Comparison of ENCODE assay signal across 1 cellular context in the genomic region with DNA sequence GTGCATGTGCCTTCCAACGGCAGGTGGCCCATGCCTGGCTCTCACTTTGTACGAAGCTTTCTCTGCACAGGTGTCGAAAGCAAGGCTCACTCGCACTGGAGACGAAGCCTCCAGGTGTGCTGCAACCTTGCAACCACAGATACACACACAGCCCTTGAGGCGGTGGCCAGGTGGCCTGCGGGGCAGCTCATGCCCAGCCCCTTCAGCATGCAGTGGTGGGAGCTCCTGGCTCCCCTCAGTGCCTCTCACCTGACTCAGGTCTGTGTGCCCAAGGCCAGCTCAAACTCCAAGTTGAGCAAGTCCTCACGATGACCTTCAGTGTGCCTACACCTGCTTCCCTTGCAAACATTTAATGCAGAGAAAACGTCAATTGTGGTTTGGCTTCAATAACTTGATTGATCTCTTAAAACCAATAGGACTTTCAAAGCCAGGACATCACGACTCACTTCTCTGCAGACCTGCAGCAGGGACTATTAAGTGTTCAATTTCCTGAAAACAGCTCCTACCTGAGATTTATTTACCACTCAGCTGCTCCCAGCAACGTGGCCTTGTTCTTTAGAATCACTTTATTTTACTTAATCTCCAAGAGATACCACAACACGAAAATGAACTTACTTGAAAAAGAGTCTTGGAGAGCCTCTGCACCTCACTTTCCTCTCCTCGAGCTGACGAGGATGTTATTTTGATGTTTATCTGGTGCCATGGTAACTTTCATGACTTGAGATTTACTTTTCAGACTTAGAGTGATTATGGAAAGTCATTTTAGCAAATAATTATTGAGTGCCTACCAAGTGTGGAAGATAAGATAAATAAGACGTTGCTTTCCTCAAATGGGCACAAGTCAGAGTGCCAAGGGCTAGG.
TF ChIP-seq lines count a peak whose summit lies in the region.

No MANE protein-coding gene starts in this region.

TF ChIP-seq in HepG2, 621 proteins besides CTCF, POLR2A, EP300 and RAD21 (continued from another document and continues in another):
- TF ChIP-seq ZNF687 (CRISPR knock-in tag; IDR thresholded peaks at IDR 0.05) (peak; percentile 100), FOXC1 (CRISPR knock-in tag; IDR thresholded peaks at IDR 0.05; ENCODE audit: borderline replicate concordance) (peak; percentile 98), CENPX (CRISPR knock-in tag; IDR thresholded peaks at IDR 0.05) (no peak), ZMAT5 (CRISPR knock-in tag; IDR thresholded peaks at IDR 0.05; ENCODE audit: borderline replicate concordance, low read depth) (no peak), YY1 (IDR thresholded peaks at IDR 0.05; ENCODE audit: insufficient read depth, insufficient replicate concordance, low read depth, low read length) (no peak), U2AF1 (optimal IDR thresholded peaks at IDR 0.05; ENCODE audit: low read depth, low read length) (no peak), ZNF343 (CRISPR knock-in tag; IDR thresholded peaks at IDR 0.05) (no peak; the same call in 1 of the 2 replicates), KLF16 (CRISPR knock-in tag; IDR thresholded peaks at IDR 0.05) (peak in 1 of 2 experiments; percentile 96; a peak in 2 of 4 replicates), ZNF260 (CRISPR knock-in tag; IDR thresholded peaks at IDR 0.05; ENCODE audit: borderline replicate concordance, low read depth) (no peak), ELF4 (CRISPR knock-in tag; IDR thresholded peaks at IDR 0.05; ENCODE audit: borderline replicate concordance) (no peak; the same call in 1 of the 2 replicates), ZNF724P (CRISPR knock-in tag; IDR thresholded peaks at IDR 0.05; ENCODE audit: borderline replicate concordance) (peak; percentile 81; the same call in 1 of the 2 replicates), ZNF337 (CRISPR knock-in tag; IDR thresholded peaks at IDR 0.05; ENCODE audit: borderline replicate concordance, low read depth) (0 out of 2 replicates have a peak, but pooled peaks have one; percentile 5), ELF1 (CRISPR knock-in tag; IDR thresholded peaks at IDR 0.05) (peak; percentile 65), RFX5 (IDR thresholded peaks at IDR 0.05; ENCODE audit: low read depth, low read length) (no peak), NR0B2 (CRISPR knock-in tag; IDR thresholded peaks at IDR 0.05) (no peak; the same call in 1 of the 2 replicates), PATZ1 (CRISPR knock-in tag; IDR thresholded peaks at IDR 0.05) (peak; percentile 95), TOE1 (CRISPR knock-in tag; IDR thresholded peaks at IDR 0.05) (0 out of 2 replicates have a peak, but pooled peaks have one; percentile 61), ZNF747 (CRISPR knock-in tag; IDR thresholded peaks at IDR 0.05; ENCODE audit: borderline replicate concordance) (peak; percentile 89; the same call in 1 of the 2 replicates), ZBTB20 (CRISPR knock-in tag; IDR thresholded peaks at IDR 0.05; ENCODE audit: borderline replicate concordance, low read depth) (peak; percentile 97), MEIS1 (CRISPR knock-in tag; IDR thresholded peaks at IDR 0.05; ENCODE audit: borderline replicate concordance) (no peak), MYC (CRISPR knock-in tag; IDR thresholded peaks at IDR 0.05; ENCODE audit: borderline replicate concordance) (peak; percentile 93), ATF1 (CRISPR knock-in tag; IDR thresholded peaks at IDR 0.05) (no peak), DDIT3 (CRISPR knock-in tag; IDR thresholded peaks at IDR 0.05) (no peak), KLF12 (CRISPR knock-in tag; IDR thresholded peaks at IDR 0.05; ENCODE audit: borderline replicate concordance) (peak; percentile 62; the same call in 1 of the 2 replicates), DMAP1 (CRISPR knock-in tag; IDR thresholded peaks at IDR 0.05) (peak; percentile 68; the same call in 1 of the 2 replicates), ZFP36L2 (CRISPR knock-in tag; IDR thresholded peaks at IDR 0.05) (no peak), ZNF460 (CRISPR knock-in tag; IDR thresholded peaks at IDR 0.05; ENCODE audit: borderline replicate concordance) (no peak), NAIF1 (CRISPR knock-in tag; IDR thresholded peaks at IDR 0.05; ENCODE audit: borderline replicate concordance) (peak; percentile 54; the same call in 1 of the 2 replicates), ZNF652 (CRISPR knock-in tag; IDR thresholded peaks at IDR 0.05; ENCODE audit: borderline replicate concordance, low read depth) (peak; percentile 62; the same call in 1 of the 2 replicates), RCOR2 (CRISPR knock-in tag; IDR thresholded peaks at IDR 0.05) (peak; percentile 95), ZNF24 (IDR thresholded peaks at IDR 0.05) (no peak), ZNF83 (CRISPR knock-in tag; IDR thresholded peaks at IDR 0.05; ENCODE audit: borderline replicate concordance) (no peak; the same call in 1 of the 2 replicates)
- TF ChIP-seq, protein P1, sequence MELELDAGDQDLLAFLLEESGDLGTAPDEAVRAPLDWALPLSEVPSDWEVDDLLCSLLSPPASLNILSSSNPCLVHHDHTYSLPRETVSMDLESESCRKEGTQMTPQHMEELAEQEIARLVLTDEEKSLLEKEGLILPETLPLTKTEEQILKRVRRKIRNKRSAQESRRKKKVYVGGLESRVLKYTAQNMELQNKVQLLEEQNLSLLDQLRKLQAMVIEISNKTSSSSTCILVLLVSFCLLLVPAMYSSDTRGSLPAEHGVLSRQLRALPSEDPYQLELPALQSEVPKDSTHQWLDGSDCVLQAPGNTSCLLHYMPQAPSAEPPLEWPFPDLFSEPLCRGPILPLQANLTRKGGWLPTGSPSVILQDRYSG (CRISPR knock-in tag; IDR thresholded peaks at IDR 0.05) = no peak
- TF ChIP-seq, protein P2, sequence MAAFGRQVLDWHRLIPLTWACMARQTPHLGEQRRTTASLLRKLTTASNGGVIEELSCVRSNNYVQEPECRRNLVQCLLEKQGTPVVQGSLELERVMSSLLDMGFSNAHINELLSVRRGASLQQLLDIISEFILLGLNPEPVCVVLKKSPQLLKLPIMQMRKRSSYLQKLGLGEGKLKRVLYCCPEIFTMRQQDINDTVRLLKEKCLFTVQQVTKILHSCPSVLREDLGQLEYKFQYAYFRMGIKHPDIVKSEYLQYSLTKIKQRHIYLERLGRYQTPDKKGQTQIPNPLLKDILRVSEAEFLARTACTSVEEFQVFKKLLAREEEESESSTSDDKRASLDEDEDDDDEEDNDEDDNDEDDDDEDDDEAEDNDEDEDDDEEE (CRISPR knock-in tag; IDR thresholded peaks at IDR 0.05) = peak; percentile 70; the same call in 1 of the 2 replicates
- TF ChIP-seq, protein P3, sequence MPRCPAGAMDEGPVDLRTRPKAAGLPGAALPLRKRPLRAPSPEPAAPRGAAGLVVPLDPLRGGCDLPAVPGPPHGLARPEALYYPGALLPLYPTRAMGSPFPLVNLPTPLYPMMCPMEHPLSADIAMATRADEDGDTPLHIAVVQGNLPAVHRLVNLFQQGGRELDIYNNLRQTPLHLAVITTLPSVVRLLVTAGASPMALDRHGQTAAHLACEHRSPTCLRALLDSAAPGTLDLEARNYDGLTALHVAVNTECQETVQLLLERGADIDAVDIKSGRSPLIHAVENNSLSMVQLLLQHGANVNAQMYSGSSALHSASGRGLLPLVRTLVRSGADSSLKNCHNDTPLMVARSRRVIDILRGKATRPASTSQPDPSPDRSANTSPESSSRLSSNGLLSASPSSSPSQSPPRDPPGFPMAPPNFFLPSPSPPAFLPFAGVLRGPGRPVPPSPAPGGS (CRISPR knock-in tag; IDR thresholded peaks at IDR 0.05) = peak; percentile 93
- TF ChIP-seq, protein P4, sequence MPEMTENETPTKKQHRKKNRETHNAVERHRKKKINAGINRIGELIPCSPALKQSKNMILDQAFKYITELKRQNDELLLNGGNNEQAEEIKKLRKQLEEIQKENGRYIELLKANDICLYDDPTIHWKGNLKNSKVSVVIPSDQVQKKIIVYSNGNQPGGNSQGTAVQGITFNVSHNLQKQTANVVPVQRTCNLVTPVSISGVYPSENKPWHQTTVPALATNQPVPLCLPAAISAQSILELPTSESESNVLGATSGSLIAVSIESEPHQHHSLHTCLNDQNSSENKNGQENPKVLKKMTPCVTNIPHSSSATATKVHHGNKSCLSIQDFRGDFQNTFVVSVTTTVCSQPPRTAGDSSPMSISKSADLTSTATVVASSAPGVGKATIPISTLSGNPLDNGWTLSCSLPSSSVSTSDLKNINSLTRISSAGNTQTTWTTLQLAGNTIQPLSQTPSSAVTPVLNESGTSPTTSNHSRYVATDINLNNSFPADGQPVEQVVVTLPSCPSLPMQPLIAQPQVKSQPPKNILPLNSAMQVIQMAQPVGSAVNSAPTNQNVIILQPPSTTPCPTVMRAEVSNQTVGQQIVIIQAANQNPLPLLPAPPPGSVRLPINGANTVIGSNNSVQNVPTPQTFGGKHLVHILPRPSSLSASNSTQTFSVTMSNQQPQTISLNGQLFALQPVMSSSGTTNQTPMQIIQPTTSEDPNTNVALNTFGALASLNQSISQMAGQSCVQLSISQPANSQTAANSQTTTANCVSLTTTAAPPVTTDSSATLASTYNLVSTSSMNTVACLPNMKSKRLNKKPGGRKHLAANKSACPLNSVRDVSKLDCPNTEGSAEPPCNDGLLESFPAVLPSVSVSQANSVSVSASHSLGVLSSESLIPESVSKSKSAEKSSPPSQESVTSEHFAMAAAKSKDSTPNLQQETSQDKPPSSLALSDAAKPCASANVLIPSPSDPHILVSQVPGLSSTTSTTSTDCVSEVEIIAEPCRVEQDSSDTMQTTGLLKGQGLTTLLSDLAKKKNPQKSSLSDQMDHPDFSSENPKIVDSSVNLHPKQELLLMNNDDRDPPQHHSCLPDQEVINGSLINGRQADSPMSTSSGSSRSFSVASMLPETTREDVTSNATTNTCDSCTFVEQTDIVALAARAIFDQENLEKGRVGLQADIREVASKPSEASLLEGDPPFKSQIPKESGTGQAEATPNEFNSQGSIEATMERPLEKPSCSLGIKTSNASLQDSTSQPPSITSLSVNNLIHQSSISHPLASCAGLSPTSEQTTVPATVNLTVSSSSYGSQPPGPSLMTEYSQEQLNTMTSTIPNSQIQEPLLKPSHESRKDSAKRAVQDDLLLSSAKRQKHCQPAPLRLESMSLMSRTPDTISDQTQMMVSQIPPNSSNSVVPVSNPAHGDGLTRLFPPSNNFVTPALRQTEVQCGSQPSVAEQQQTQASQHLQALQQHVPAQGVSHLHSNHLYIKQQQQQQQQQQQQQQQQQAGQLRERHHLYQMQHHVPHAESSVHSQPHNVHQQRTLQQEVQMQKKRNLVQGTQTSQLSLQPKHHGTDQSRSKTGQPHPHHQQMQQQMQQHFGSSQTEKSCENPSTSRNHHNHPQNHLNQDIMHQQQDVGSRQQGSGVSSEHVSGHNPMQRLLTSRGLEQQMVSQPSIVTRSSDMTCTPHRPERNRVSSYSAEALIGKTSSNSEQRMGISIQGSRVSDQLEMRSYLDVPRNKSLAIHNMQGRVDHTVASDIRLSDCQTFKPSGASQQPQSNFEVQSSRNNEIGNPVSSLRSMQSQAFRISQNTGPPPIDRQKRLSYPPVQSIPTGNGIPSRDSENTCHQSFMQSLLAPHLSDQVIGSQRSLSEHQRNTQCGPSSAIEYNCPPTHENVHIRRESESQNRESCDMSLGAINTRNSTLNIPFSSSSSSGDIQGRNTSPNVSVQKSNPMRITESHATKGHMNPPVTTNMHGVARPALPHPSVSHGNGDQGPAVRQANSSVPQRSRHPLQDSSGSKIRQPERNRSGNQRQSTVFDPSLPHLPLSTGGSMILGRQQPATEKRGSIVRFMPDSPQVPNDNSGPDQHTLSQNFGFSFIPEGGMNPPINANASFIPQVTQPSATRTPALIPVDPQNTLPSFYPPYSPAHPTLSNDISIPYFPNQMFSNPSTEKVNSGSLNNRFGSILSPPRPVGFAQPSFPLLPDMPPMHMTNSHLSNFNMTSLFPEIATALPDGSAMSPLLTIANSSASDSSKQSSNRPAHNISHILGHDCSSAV (CRISPR knock-in tag; IDR thresholded peaks at IDR 0.05; ENCODE audit: borderline replicate concordance) = no peak
